Comparison of ENCODE assay signal across 8 cellular contexts in genomic region chr3:134211797-134212196, GRCh38. TPM values are rescaled to one million over a fixed set of nuclear protein-coding genes. Genes with fewer than 3 reads are reported as not detected.
DNase-seq lines count a peak whose midpoint lies in the region; ATAC-seq and TF ChIP-seq lines count a peak whose summit lies in the region.

No MANE protein-coding gene starts in this region.

- DNase-seq in NOMO-1 (lab: John Stamatoyannopoulos, UW; ENCODE audit: unreplicated experiment in 2 of 2) (peak; percentile 13 to 48), chondrocyte (ENCODE audit: low spot score) (no peak), memory B cell (ENCODE audit: low spot score in 2 of 2) (no peak)

- H3K9me3 Mint-ChIP-seq in chondrocyte (ENCODE audit: low read depth) (no peaks in the 10 kb centered on the region), memory B cell (no peaks in the 10 kb centered on the region)

- no peak overlapping the region for H3K4me3 Mint-ChIP-seq in chondrocyte (ENCODE audit: unreplicated experiment)
- no peak overlapping the region for H3K4me3 Mint-ChIP-seq in memory B cell

- no peak overlapping the region for H3K27ac ChIP-seq in C4-2B

- H3K4me1 Mint-ChIP-seq in chondrocyte (ENCODE audit: low read depth) (peaks cover 8% of the 10 kb centered on the region), memory B cell (peaks cover 28% of the 10 kb centered on the region)

- H3K27ac Mint-ChIP-seq in chondrocyte (ENCODE audit: unreplicated experiment): no peak overlapping the region
- no peak overlapping the region for H3K27ac Mint-ChIP-seq in memory B cell

- ATAC-seq in GM18868 (IDR thresholded peaks at IDR 0.05; ENCODE audit: unreplicated experiment) (peak; percentile 83), HG03196 (IDR thresholded peaks at IDR 0.05; ENCODE audit: unreplicated experiment) (peak; percentile 47), memory B cell (ENCODE audit: low read depth) (peak; percentile 49), HG03457 (IDR thresholded peaks at IDR 0.05; ENCODE audit: unreplicated experiment) (no peak), HG03039 (IDR thresholded peaks at IDR 0.05; ENCODE audit: unreplicated experiment) (no peak)

- H3K27me3 Mint-ChIP-seq in chondrocyte (ENCODE audit: low read depth): no peaks in the 10 kb centered on the region
- no peaks in the 10 kb centered on the region for H3K27me3 Mint-ChIP-seq in memory B cell

- peaks cover 9% of the 10 kb centered on the region for H3K36me3 Mint-ChIP-seq in chondrocyte (ENCODE audit: low read depth)
- H3K36me3 Mint-ChIP-seq in memory B cell: peaks cover 13% of the 10 kb centered on the region

- TF ChIP-seq CTCF in C4-2B (conservative IDR thresholded peaks at IDR 0.05) (peak; percentile 38), chondrocyte (IDR thresholded peaks at IDR 0.05) (peak; percentile 83)

RNA-seq across cellular contexts. Expression of gene RYK, which starts 38.9 kb away (rescaled TPM):
- total RNA-seq in chondrocyte: 49.6 to 57.8 TPM (median 57.6 TPM) in 3 replicates

Comparison
In these comparisons a context has a peak if more than half of its experiments do, and no peak if none do; other contexts are left out.
1. ATAC-seq: peak in GM18868 (single experiment), HG03196 (single experiment) and memory B cell (single experiment); none in HG03457 (single experiment) and HG03039 (single experiment).
2. DNase-seq: peak in NOMO-1 (2 of 2); none in chondrocyte (single experiment) and memory B cell (0 of 2).